In the genomic region with DNA sequence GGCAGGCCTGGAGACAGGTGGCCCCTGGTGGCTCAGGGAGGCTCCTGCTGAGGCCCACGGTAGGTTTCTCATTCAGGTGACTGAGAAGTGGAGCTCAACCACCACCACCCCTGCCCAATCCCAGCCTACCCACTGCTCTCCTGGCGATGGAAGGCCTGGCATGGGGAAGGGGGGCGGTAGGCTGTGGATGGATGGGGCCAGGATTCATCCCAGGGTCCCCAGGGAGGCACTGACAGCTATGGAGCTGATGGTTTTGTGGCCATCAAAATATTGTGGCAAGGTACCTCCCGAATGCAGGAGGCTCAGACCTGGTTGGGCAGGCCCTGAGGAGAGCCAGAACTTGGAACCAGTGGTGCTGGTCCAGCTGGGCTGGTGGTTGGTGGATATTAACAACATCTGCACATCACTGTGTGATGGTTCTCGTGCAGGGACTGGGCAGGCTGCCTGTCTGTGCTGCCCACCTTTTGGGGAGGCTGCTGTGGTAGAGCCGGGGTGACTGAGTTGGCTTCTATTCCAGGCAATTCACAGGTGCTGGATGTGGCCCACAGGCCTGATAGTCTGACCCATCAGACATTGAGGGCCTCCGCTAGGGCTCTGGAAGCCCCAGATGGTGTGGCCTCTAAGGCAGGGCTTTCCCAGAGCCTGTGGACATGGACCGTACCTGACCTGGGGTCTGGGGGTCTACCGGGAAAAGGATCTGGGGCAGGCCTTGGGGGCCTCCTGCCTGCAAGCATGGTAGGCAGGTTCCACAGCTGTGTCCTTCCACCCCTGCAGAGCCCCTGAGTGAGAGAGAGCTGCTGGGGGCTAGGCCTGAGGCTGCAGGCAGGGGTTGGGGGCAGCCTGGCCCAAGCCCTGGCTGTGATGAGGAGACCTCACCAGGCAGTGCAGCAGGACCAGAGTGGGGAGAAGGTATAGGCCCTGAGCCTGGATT, we compare ENCODE assay signal across 21 cellular contexts. TPM values are rescaled to one million over a fixed set of nuclear protein-coding genes. Genes with fewer than 3 reads are reported as not detected.
DNase-seq lines count a peak whose midpoint lies in the region; ATAC-seq and TF ChIP-seq lines count a peak whose summit lies in the region.
"Had no signal": no experiment of that assay in that cellular context is flagged by ENCODE, and none has a peak within 500 bp of the region (broad histone marks: within the 10 kb centered on the region; RNA-seq: fewer than 3 reads in every experiment).

No MANE protein-coding gene starts in this region.

- H3K27ac Mint-ChIP-seq in activated naive CD4-positive, alpha-beta T cell treated with anti-CD3 and anti-CD28 coated beads, Interleukin-2, amount 50 U/mL, for 24 hours, result no peak overlapping the region
- H3K27ac Mint-ChIP-seq: CD4-positive, CD25-positive, alpha-beta regulatory T cell had no signal

- no peaks in the 10 kb centered on the region for H3K36me3 Mint-ChIP-seq in activated naive CD4-positive, alpha-beta T cell treated with anti-CD3 and anti-CD28 coated beads, Interleukin-2, amount 50 U/mL, for 24 hours
- H3K36me3 Mint-ChIP-seq: activated naive CD4-positive, alpha-beta T cell treated with anti-CD3 and anti-CD28 coated beads, Interleukin-2, amount 50 U/mL, for 72 hours; CD4-positive, CD25-positive, alpha-beta regulatory T cell had no signal

- no peaks in the 10 kb centered on the region for H3K9me3 Mint-ChIP-seq in activated naive CD4-positive, alpha-beta T cell treated with anti-CD3 and anti-CD28 coated beads, Interleukin-2, amount 50 U/mL, for 24 hours
- H3K9me3 Mint-ChIP-seq: activated naive CD4-positive, alpha-beta T cell treated with anti-CD3 and anti-CD28 coated beads, Interleukin-2, amount 50 U/mL, for 72 hours; CD4-positive, CD25-positive, alpha-beta regulatory T cell had no signal

- 82 to 85% methylated on average over 6 to 8 of the region's 9 CpGs for WGBS in tibial nerve, 2 donors

- H3K9me3 ChIP-seq in breast epithelium, result no peaks in the 10 kb centered on the region
- no peaks in the 10 kb centered on the region for H3K9me3 ChIP-seq in tibial nerve
- H3K9me3 ChIP-seq: mucosa of descending colon, testis had no signal

- DNase-seq in activated naive CD4-positive, alpha-beta T cell treated with anti-CD3 and anti-CD28 coated beads, Interleukin-2, amount 50 U/mL, for 16 hours, result no peak
- DNase-seq in breast epithelium (ENCODE audit: low spot score in 2 of 2), result no peak
- DNase-seq in mesenteric fat pad (ENCODE audit: low spot score), result peak; percentile 79
- DNase-seq in tibial nerve (ENCODE audit: low spot score in 2 of 2), result no peak
- DNase-seq in cortex of kidney (lab: John Stamatoyannopoulos, UW), result no peak
- DNase-seq in NOMO-1 treated with dmso at 0.1 percent for 144 hours (lab: John Stamatoyannopoulos, UW; ENCODE audit: unreplicated experiment), result no peak
- DNase-seq: activated CD4-positive, alpha-beta T cell treated with anti-CD3 and anti-CD28 coated beads for 4 hours; CD4-positive, CD25-positive, alpha-beta regulatory T cell; DMS79 treated with DMSO at 0.1 percent for 48 hours; Kasumi-1; mucosa of descending colon; NCI-H1436 treated with DMSO at 0.1 percent for 48 hours; NCI-H2227 treated with DMSO at 0.1 percent for 48 hours; SHP77 treated with DMSO at 0.1 percent for 48 hours; stimulated activated CD4-positive, alpha-beta T cell treated with anti-CD3 and anti-CD28 coated beads, Interleukin-15, amount 100 ng/mL, for 24 hours; T-helper 9 cell; testis had no signal

- H3K27ac ChIP-seq in breast epithelium (peak overlapping the region; percentile 89 to 98), tibial nerve (peak overlapping the region; percentile 30 to 99 (median 96))
- H3K27ac ChIP-seq: parathyroid adenoma, testis had no signal

- TF ChIP-seq EP300 in tibial nerve (IDR thresholded peaks at IDR 0.05), result no peak

- H3K4me1 ChIP-seq in breast epithelium (peaks cover 10 to 15% of the 10 kb centered on the region in 2 donors), tibial nerve (peaks cover 0 to 70% (median 19%) of the 10 kb centered on the region in 4 donors)

- intact Hi-C loops in breast epithelium (cut with DNase I; ENCODE audit: low total_unique reads), result no loop called here

- TF ChIP-seq POLR2A in breast epithelium (IDR thresholded peaks at IDR 0.05), result no peak
- TF ChIP-seq POLR2A in tibial nerve (IDR thresholded peaks at IDR 0.05), result no peak

- no peak overlapping the region for H3K4me3 ChIP-seq in breast epithelium
- H3K4me3 ChIP-seq in tibial nerve, result no peak overlapping the region
- H3K4me3 ChIP-seq: mucosa of descending colon, testis had no signal

- peaks cover 4% of the 10 kb centered on the region for H3K4me1 Mint-ChIP-seq in activated naive CD4-positive, alpha-beta T cell treated with anti-CD3 and anti-CD28 coated beads, Interleukin-2, amount 50 U/mL, for 24 hours

- H3K27me3 ChIP-seq in breast epithelium, result no peaks in the 10 kb centered on the region
- H3K27me3 ChIP-seq in tibial nerve, result no peaks in the 10 kb centered on the region
- H3K27me3 ChIP-seq: testis had no signal

- TF ChIP-seq CTCF in breast epithelium (IDR thresholded peaks at IDR 0.05) (no peak), tibial nerve (IDR thresholded peaks at IDR 0.05) (no peak)

- H3K27me3 Mint-ChIP-seq in activated naive CD4-positive, alpha-beta T cell treated with anti-CD3 and anti-CD28 coated beads, Interleukin-2, amount 50 U/mL, for 24 hours, result no peaks in the 10 kb centered on the region

- H3K36me3 ChIP-seq in breast epithelium (no peaks in the 10 kb centered on the region), tibial nerve (peaks cover 0 to 45% (median 0%) of the 10 kb centered on the region in 3 donors)

- ATAC-seq in GM18867 (IDR thresholded peaks at IDR 0.05; ENCODE audit: unreplicated experiment), result no peak
- ATAC-seq: mucosa of descending colon had no signal

- peak overlapping the region; percentile 30 for H3K4me3 Mint-ChIP-seq in activated naive CD4-positive, alpha-beta T cell treated with anti-CD3 and anti-CD28 coated beads, Interleukin-2, amount 50 U/mL, for 24 hours

RNA-seq across cellular contexts. Expression of a gene that starts 3.4 kb away (rescaled TPM):
- total RNA-seq in breast epithelium (10 to 100 TPM; 18.0 to 61.8 (median 45.2) TPM), mesenteric fat pad (58.2 TPM), tibial nerve (10 to 100 TPM; 44.6 to 81.3 (median 60.3) TPM)

RNA-seq across cellular contexts. Expression of a gene that starts 28.4 kb away (rescaled TPM):
- total RNA-seq in breast epithelium (not detected), mesenteric fat pad (not detected), tibial nerve (under 1 TPM in 1 of 4 donors, not detected in 3; 0.42 TPM)
- total RNA-seq: activated naive CD4-positive, alpha-beta T cell treated with anti-CD3 and anti-CD28 coated beads, Interleukin-2, amount 50 U/mL, for 72 hours; CD4-positive, CD25-positive, alpha-beta regulatory T cell; mucosa of descending colon had no signal

RNA-seq across cellular contexts. Expression of a gene that starts 45.7 kb away (rescaled TPM):
- total RNA-seq in breast epithelium, result 1 to 10 TPM in 1 of 3 donors, under 1 TPM in 1, not detected in 1; 0.32 to 1.6 TPM
- 0.48 TPM for total RNA-seq in mesenteric fat pad
- total RNA-seq in tibial nerve, result 1 to 10 TPM in 1 of 4 donors, not detected in 3; 3.5 TPM
- total RNA-seq: activated naive CD4-positive, alpha-beta T cell treated with anti-CD3 and anti-CD28 coated beads, Interleukin-2, amount 50 U/mL, for 72 hours; CD4-positive, CD25-positive, alpha-beta regulatory T cell had no signal

RNA-seq across cellular contexts. Expression of a gene that starts 56.5 kb away (rescaled TPM):
- total RNA-seq in breast epithelium, result 100 to 1,000 TPM; 132 to 214 (median 175) TPM
- total RNA-seq in mesenteric fat pad, result 80.6 TPM
- 100 to 1,000 TPM; 122 to 175 (median 146) TPM for total RNA-seq in tibial nerve
